In the genomic region with DNA sequence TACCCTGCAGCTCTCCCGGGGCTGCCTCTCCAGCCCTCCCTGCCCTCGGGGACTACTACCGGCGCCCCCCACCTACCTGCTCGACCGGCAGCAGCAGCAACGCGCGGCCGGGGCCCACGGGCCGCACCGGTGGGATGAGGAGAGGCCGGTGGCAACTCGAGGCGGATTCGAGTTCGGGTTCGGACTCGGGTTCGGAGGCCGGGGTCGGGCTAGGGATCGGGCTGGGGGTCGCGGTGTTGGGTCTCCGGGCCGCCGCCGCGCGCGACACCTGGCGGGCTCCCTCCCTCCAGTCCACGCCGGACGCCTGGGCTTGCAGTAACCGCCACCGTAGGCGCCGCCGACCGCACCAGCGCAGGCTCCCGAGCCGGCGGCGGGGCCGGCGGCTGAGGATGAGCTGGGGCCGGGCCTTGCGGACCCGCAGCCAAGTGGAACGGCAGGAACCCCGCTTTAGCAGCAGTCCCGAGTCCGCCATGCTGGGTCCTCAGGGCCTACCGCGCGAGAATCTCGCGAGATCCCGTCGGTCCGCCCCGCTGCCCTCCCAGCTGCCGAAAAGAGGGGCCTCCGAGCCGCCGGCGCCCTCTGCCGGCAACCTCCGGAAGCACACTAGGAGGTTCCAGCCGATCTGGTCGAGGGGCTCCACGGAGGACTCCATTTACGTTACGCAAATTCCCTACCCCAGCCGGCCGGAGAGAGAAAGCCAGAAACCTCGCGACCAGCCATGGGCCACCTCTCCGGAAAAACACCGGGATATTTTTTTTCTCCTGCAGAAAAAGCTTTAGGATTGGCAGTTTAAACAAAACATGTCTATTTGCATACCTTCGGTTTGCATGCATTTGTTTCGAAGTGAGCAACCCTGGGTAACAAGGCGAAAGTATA, we compare ENCODE assay signal across 8 cellular contexts. TPM values are rescaled to one million over a fixed set of nuclear protein-coding genes. Genes with fewer than 3 reads are reported as not detected.
DNase-seq lines count a peak whose midpoint lies in the region; ATAC-seq and TF ChIP-seq lines count a peak whose summit lies in the region.

A gene (minus strand): TSS at position 483 of the 876 bp plus-strand sequence. CDS start 11 bp downstream, at position 472.

- intact Hi-C loops in activated CD4-positive, alpha-beta T cell treated with anti-CD3 and anti-CD28 coated beads for 36 hours (cut with DNase I, micrococcal nuclease): loop anchor here (1.0 to 10.0 kb wide), 15 partner anchors 25 to 355 kb away; a partner anchor contains a TSS
- intact Hi-C loops in colonic mucosa (cut with DNase I): loop anchor here (10.0 kb wide), 1 partner anchor 81 kb away; no protein-coding TSS in a partner anchor

- peaks cover 19% of the 10 kb centered on the region for H3K4me1 Mint-ChIP-seq in activated CD4-positive, alpha-beta T cell treated with anti-CD3 and anti-CD28 coated beads for 36 hours

- no peaks in the 10 kb centered on the region for H3K27me3 Mint-ChIP-seq in activated CD4-positive, alpha-beta T cell treated with anti-CD3 and anti-CD28 coated beads for 36 hours

- CTCF ChIA-PET in activated CD4-positive, alpha-beta T cell treated with anti-CD3 and anti-CD28 coated beads for 36 hours (lab: Charles Lee): interaction anchor here (0.6 to 3.5 kb wide), 17 partner anchors 11 to 1745 kb away, joined by 3 to 21 read pairs (median 3); a partner anchor contains a TSS

- POLR2A ChIA-PET in activated CD4-positive, alpha-beta T cell treated with anti-CD3 and anti-CD28 coated beads for 36 hours (lab: Charles Lee): interaction anchor here (0.5 kb wide), 1 partner anchor 21 kb away, joined by 4 read pairs; no protein-coding TSS in a partner anchor

- peak within 1 kb of the TSS; percentile 82 for H3K4me3 Mint-ChIP-seq in activated CD4-positive, alpha-beta T cell treated with anti-CD3 and anti-CD28 coated beads for 36 hours

- H3K4me3 ChIP-seq in BE2C (ENCODE audit: low read depth, low read length): peak within 1 kb of the TSS; percentile 86
- H3K4me3 ChIP-seq in colonic mucosa: peak within 1 kb of the TSS; percentile 100

- no peaks in the 10 kb centered on the region for H3K27me3 ChIP-seq in BE2C
- no peaks in the 10 kb centered on the region for H3K27me3 ChIP-seq in colonic mucosa
- no peaks in the 10 kb centered on the region for H3K27me3 ChIP-seq in layer of hippocampus (ENCODE audit: control insufficient read depth, insufficient read depth, low read length)

- peak within 1 kb of the TSS; percentile 55 for H3K27ac Mint-ChIP-seq in activated CD4-positive, alpha-beta T cell treated with anti-CD3 and anti-CD28 coated beads for 36 hours

- H3K27ac ChIP-seq in colonic mucosa: peak within 1 kb of the TSS; percentile 36
- peak within 1 kb of the TSS; percentile 62 for H3K27ac ChIP-seq in layer of hippocampus (ENCODE audit: low read depth, low read length)

- H3K4me1 ChIP-seq in BE2C (peaks cover 4% of the 10 kb centered on the region), colonic mucosa (peaks cover 3% of the 10 kb centered on the region)

- peak; percentile 93 for ATAC-seq in HG03432 (IDR thresholded peaks at IDR 0.05; ENCODE audit: unreplicated experiment)
- peak; percentile 98 for ATAC-seq in activated CD4-positive, alpha-beta T cell treated with anti-CD3 and anti-CD28 coated beads for 36 hours

- no peaks in the 10 kb centered on the region for H3K9me3 Mint-ChIP-seq in activated CD4-positive, alpha-beta T cell treated with anti-CD3 and anti-CD28 coated beads for 36 hours (ENCODE audit: low read depth)

- peak within 1 kb of the TSS; percentile 90 to 98 for H3K9ac ChIP-seq in colonic mucosa (ENCODE audit: low read depth in 2 of 2, low read length in 2 of 2)

- TF ChIP-seq CTCF in BE2C (IDR thresholded peaks at IDR 0.05; ENCODE audit: low read depth, low read length) (peak; percentile 70), colonic mucosa (IDR thresholded peaks at IDR 0.05) (peak; percentile 93)

- peak; percentile 88 for DNase-seq in BE2C
- peak; percentile 94 for DNase-seq in NCI-H510A treated with DMSO at 0.1 percent for 48 hours (lab: John Stamatoyannopoulos, UW)
- peak; percentile 97 for DNase-seq in activated CD4-positive, alpha-beta T cell treated with anti-CD3 and anti-CD28 coated beads for 36 hours
- peak; percentile 94 for DNase-seq in colonic mucosa
- DNase-seq in stimulated activated CD4-positive, alpha-beta T cell treated with anti-CD3 and anti-CD28 coated beads, Interleukin-1b, Interleukin-23, amount 100 ng/mL, for 4 hours (ENCODE audit: low read depth in 2 of 2): peak; percentile 93

- peak; percentile 91 for TF ChIP-seq POLR2A in GM19099 (IDR thresholded peaks at IDR 0.05; ENCODE audit: extremely low read depth, insufficient read length, low read depth)

- no peaks in the 10 kb centered on the region for H3K9me3 ChIP-seq in BE2C
- no peaks in the 10 kb centered on the region for H3K9me3 ChIP-seq in colonic mucosa

- H3K36me3 ChIP-seq in BE2C (no peaks in the 10 kb centered on the region), colonic mucosa (no peaks in the 10 kb centered on the region)

- H3K36me3 Mint-ChIP-seq in activated CD4-positive, alpha-beta T cell treated with anti-CD3 and anti-CD28 coated beads for 36 hours (ENCODE audit: low read depth): peaks cover 10% of the 10 kb centered on the region

RNA-seq across cellular contexts. Expression of the gene that starts here (rescaled TPM):
- 4.9 TPM for polyA plus RNA-seq in BE2C (2012; ENCODE audit: insufficient read depth, insufficient read length, low read depth)
- 10 to 100 TPM; 37.4 to 44.7 TPM for total RNA-seq in activated CD4-positive, alpha-beta T cell treated with anti-CD3 and anti-CD28 coated beads for 36 hours
- 10 to 100 TPM; 14.5 to 27.3 TPM for total RNA-seq in colonic mucosa

Comparison
In these comparisons a context has a peak if more than half of its experiments do, and no peak if none do; other contexts are left out.
1. Peak in every context shown above with its lines: DNase-seq, ATAC-seq, H3K4me3 ChIP-seq and H3K27ac ChIP-seq.